In the genomic region with DNA sequence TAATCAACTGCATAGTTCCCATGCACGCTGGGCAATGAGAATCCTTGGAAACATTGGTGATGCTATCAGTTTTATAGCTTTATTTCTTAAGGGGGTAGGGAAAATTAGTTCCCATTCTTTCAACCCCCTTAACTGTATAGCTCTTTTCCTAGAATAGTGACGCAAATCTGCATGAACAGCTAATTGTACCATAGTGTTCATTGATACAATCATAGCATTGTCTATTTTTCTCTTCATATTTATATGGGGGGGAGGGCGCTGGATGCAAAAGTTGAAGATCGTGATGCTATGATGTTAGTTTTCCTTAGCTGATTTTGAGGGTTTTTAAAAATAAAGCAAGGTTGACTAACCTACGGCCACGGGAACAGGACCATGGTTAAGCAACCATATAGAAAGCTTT, we compare ENCODE assay signal across 35 cellular contexts. TPM values are rescaled to one million over a fixed set of nuclear protein-coding genes. Genes with fewer than 3 reads are reported as not detected.
"Had no signal": no experiment of that assay in that cellular context is flagged by ENCODE, and none has a peak within 500 bp of the region (broad histone marks: within the 10 kb centered on the region; RNA-seq: fewer than 3 reads in every experiment).

No MANE protein-coding gene starts in this region.

- H3K4me1 ChIP-seq: adrenal gland, breast epithelium had no signal

- ATAC-seq: activated T-helper 17 cell treated with anti-CD3 and anti-CD28 coated beads, Interleukin-2, amount 50 U/mL, for 72 hours; Panc1; Right ventricle myocardium inferior had no signal

- H3K4me3 ChIP-seq: adrenal gland, breast epithelium had no signal

- H3K36me3 ChIP-seq: breast epithelium had no signal

- DNase-seq: activated CD4-positive, alpha-beta memory T cell treated with anti-CD3 and anti-CD28 coated beads, Interleukin-2, amount 10 ng/mL, durations not matched to agents 7 days and 5 days; activated CD4-positive, alpha-beta T cell treated with anti-CD3 and anti-CD28 coated beads, Interleukin-2, amount 10 ng/mL, durations not matched to agents 7 days and 5 days; activated CD4-positive, CD25-positive, alpha-beta regulatory T cell; activated gamma-delta T cell; activated naive CD4-positive, alpha-beta T cell treated with anti-CD3 and anti-CD28 coated beads, Interleukin-2, amount 10 ng/mL, durations not matched to agents 7 days and 5 days; activated naive CD8-positive, alpha-beta T cell treated with anti-CD3 and anti-CD28 coated beads, Interleukin-2, amount 10 ng/mL, durations not matched to agents 7 days and 5 days; activated T-cell treated with anti-CD3 and anti-CD28 coated beads for 4 hours; activated T-cell treated with anti-CD3 and anti-CD28 coated beads, Interleukin-2, amount 50 U/mL, for 48 hours; adrenal gland; aorta; KG1; NCI-H1092; NCI-H1417 treated with DMSO at 0.1 percent for 48 hours; NCI-H1694; NCI-H2029; NCI-H2107; NCI-H2171 treated with DMSO at 0.1 percent for 48 hours; NCI-H345; NCI-H510A; NCI-H526 treated with DMSO at 0.1 percent for 48 hours; NK-92 treated with Interleukin-12 subunit alpha and Interleukin-12 subunit beta, amount 100 ng/mL, for 24 hours; OCI-M1; RPMI8226; SK-N-SH; T-helper 1 cell had no signal

- H3K9me3 ChIP-seq: adrenal gland, breast epithelium, SK-N-SH had no signal

- H3K27ac ChIP-seq: adrenal gland, breast epithelium, VCaP had no signal

- H3K27me3 ChIP-seq: adrenal gland, breast epithelium had no signal

RNA-seq across cellular contexts. Expression of a gene that starts 32.4 kb away (rescaled TPM):
- total RNA-seq: activated CD4-positive, alpha-beta memory T cell treated with anti-CD3 and anti-CD28 coated beads, Interleukin-2, amount 10 ng/mL, durations not matched to agents 7 days and 5 days; activated CD4-positive, alpha-beta T cell treated with anti-CD3 and anti-CD28 coated beads, Interleukin-2, amount 10 ng/mL, durations not matched to agents 7 days and 5 days; activated CD8-positive, alpha-beta memory T cell treated with anti-CD3 and anti-CD28 coated beads for 36 hours; activated naive CD8-positive, alpha-beta T cell treated with anti-CD3 and anti-CD28 coated beads, Interleukin-2, amount 10 ng/mL, durations not matched to agents 7 days and 5 days; activated T-helper 17 cell treated with anti-CD3 and anti-CD28 coated beads, Interleukin-2, amount 50 U/mL, for 72 hours; adrenal gland; LHCN-M2; M059J; Right ventricle myocardium inferior; T-helper 2 cell treated with Interferon-gamma antibody and Interleukin-4, amounts not matched to agents 100 ng/mL and 5 ng/mL, for 36 hours had no signal
- polyA plus RNA-seq: adrenal gland, IgD-negative memory B cell, SK-N-SH had no signal
